24 cellular contexts compared by ENCODE assay signal in the genomic region with DNA sequence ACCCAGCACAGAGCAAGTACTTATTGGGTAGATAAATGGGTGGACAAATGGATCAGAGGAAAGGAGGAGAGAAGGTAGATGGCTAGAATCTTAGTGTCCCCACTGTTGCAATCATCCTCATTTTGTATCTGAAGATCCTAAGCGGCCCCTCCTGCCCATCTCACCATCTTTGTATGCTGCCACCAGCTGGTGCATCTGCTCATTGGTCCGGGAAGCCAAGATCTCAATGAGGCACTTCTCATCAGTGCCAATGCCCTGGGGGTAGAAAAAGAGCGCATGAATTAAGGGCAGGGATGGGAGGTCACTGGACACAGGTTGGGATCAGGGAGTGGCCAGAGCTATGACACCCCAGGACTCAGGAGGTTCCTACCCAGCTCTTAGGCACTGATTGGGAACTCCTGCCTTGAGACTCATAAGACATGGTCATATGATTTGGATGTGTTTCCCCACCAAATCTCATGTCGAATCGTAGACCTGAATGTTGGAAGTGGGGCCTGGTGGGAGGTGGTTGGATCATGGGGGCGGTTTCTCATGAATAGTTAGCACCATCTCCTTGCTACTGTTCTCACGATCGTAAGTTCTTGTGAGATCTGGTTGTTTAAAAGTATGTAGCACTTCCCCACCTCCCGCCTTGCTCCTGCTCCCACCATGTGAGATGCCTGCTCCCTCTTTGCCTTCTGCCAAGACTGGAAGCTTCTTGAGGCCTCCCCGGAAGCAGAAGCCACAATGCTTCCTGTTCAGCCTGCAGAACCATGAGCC. TPM values are rescaled to one million over a fixed set of nuclear protein-coding genes. Genes with fewer than 3 reads are reported as not detected.
DNase-seq lines count a peak whose midpoint lies in the region; ATAC-seq and TF ChIP-seq lines count a peak whose summit lies in the region.
"Had no signal": no experiment of that assay in that cellular context is flagged by ENCODE, and none has a peak within 500 bp of the region (broad histone marks: within the 10 kb centered on the region; RNA-seq: fewer than 3 reads in every experiment).

No MANE protein-coding gene starts in this region.

- no peaks in the 10 kb centered on the region for H3K36me3 ChIP-seq in OCI-LY1 (ENCODE audit: insufficient read depth, low read length)
- H3K36me3 ChIP-seq in thyroid gland = peaks cover 65 to 76% of the 10 kb centered on the region in 2 donors
- H3K36me3 ChIP-seq: uterus had no signal

- no peak overlapping the region for H3K4me3 Mint-ChIP-seq in activated T-cell treated with anti-CD3 and anti-CD28 coated beads, Interleukin-2, amount 50 U/mL, for 72 hours
- H3K4me3 Mint-ChIP-seq in activated T-cell treated with anti-CD3 and anti-CD28 coated beads, Interleukin-2, amount 50 U/mL, for 4 hours = no peak overlapping the region
- no peak overlapping the region for H3K4me3 Mint-ChIP-seq in stimulated activated naive CD8-positive, alpha-beta T cell treated with anti-CD3 and anti-CD28 coated beads, Interleukin-15, amount 100 ng/mL, for 72 hours

- no peak for TF ChIP-seq POLR2A in thyroid gland (IDR thresholded peaks at IDR 0.05)

- no peaks in the 10 kb centered on the region for H3K9me2 ChIP-seq in OCI-LY1 (ENCODE audit: low read depth, low read length)

- no peaks in the 10 kb centered on the region for H3K79me2 ChIP-seq in OCI-LY1 (ENCODE audit: insufficient read depth, low read length)
- H3K79me2 ChIP-seq: parathyroid adenoma had no signal

- H3K27me3 ChIP-seq in OCI-LY1 (ENCODE audit: insufficient read depth, low read length) (no peaks in the 10 kb centered on the region; the same call in 1 of the 2 replicates), thyroid gland (no peaks in the 10 kb centered on the region)
- H3K27me3 ChIP-seq: dorsolateral prefrontal cortex, hepatocyte, uterus had no signal

- no peak overlapping the region for H3K4me2 ChIP-seq in OCI-LY1 (ENCODE audit: low read length)
- H3K4me2 ChIP-seq: hepatocyte had no signal

- peaks cover 32% of the 10 kb centered on the region for H3K4me1 ChIP-seq in OCI-LY1 (ENCODE audit: insufficient read depth, low read length, severe bottlenecking)
- H3K4me1 ChIP-seq in thyroid gland = peaks cover 0 to 12% of the 10 kb centered on the region in 2 donors
- H3K4me1 ChIP-seq: parathyroid adenoma, uterus had no signal

- TF ChIP-seq CTCF in OCI-LY1 (IDR thresholded peaks at IDR 0.05; ENCODE audit: low read length) (peak; percentile 35; the same call in 1 of the 2 replicates), thyroid gland (IDR thresholded peaks at IDR 0.05) (no peak)

- H4K20me1 ChIP-seq in OCI-LY1 (ENCODE audit: insufficient read depth, low read length) = no peaks in the 10 kb centered on the region

- no peak overlapping the region for H3K4me3 ChIP-seq in OCI-LY1 (ENCODE audit: low read depth, low read length, poor library complexity, severe bottlenecking)
- H3K4me3 ChIP-seq in thyroid gland (replicated peaks in 1 of 3) = no peak overlapping the region
- H3K4me3 ChIP-seq: dorsolateral prefrontal cortex, GM23248, hepatocyte, uterus had no signal

- no peak overlapping the region for H3K9ac ChIP-seq in OCI-LY1 (ENCODE audit: low read length)
- H3K9ac ChIP-seq: GM23248, parathyroid adenoma had no signal

- H3K9me3 Mint-ChIP-seq in activated T-cell treated with anti-CD3 and anti-CD28 coated beads, Interleukin-2, amount 50 U/mL, for 72 hours = no peaks in the 10 kb centered on the region
- no peaks in the 10 kb centered on the region for H3K9me3 Mint-ChIP-seq in activated T-cell treated with anti-CD3 and anti-CD28 coated beads, Interleukin-2, amount 50 U/mL, for 4 hours
- no peaks in the 10 kb centered on the region for H3K9me3 Mint-ChIP-seq in stimulated activated naive CD8-positive, alpha-beta T cell treated with anti-CD3 and anti-CD28 coated beads, Interleukin-15, amount 100 ng/mL, for 72 hours

- H3K36me3 Mint-ChIP-seq in activated T-cell treated with anti-CD3 and anti-CD28 coated beads, Interleukin-2, amount 50 U/mL, for 72 hours (ENCODE audit: insufficient read depth in 2 of 2) = peaks cover 26 to 27% of the 10 kb centered on the region in 2 donors
- peaks cover 49% of the 10 kb centered on the region for H3K36me3 Mint-ChIP-seq in activated T-cell treated with anti-CD3 and anti-CD28 coated beads, Interleukin-2, amount 50 U/mL, for 4 hours (ENCODE audit: insufficient read depth)

- no peaks in the 10 kb centered on the region for H3F3A ChIP-seq in OCI-LY1 (ENCODE audit: insufficient read depth, low read length)

- H3K4me1 Mint-ChIP-seq in activated T-cell treated with anti-CD3 and anti-CD28 coated beads, Interleukin-2, amount 50 U/mL, for 72 hours (ENCODE audit: low read depth) = peaks cover 49% of the 10 kb centered on the region
- H3K4me1 Mint-ChIP-seq in activated T-cell treated with anti-CD3 and anti-CD28 coated beads, Interleukin-2, amount 50 U/mL, for 4 hours (ENCODE audit: low read depth) = peaks cover 82% of the 10 kb centered on the region
- H3K4me1 Mint-ChIP-seq in stimulated activated naive CD8-positive, alpha-beta T cell treated with anti-CD3 and anti-CD28 coated beads, Interleukin-15, amount 100 ng/mL, for 72 hours = peaks cover 88% of the 10 kb centered on the region

- H3K27ac Mint-ChIP-seq in activated T-cell treated with anti-CD3 and anti-CD28 coated beads, Interleukin-2, amount 50 U/mL, for 72 hours = peak overlapping the region; percentile 72
- peak overlapping the region; percentile 47 to 81 for H3K27ac Mint-ChIP-seq in stimulated activated naive CD8-positive, alpha-beta T cell treated with anti-CD3 and anti-CD28 coated beads, Interleukin-15, amount 100 ng/mL, for 72 hours

- H3K27ac ChIP-seq in OCI-LY1 (ENCODE audit: low read depth, low read length, poor library complexity, severe bottlenecking) = no peak overlapping the region
- no peak overlapping the region for H3K27ac ChIP-seq in thyroid gland
- H3K27ac ChIP-seq: epithelial cell of prostate, GM23248, hepatocyte, parathyroid adenoma, uterus had no signal

- no peak for ATAC-seq in activated T-cell treated with anti-CD3 and anti-CD28 coated beads, Interleukin-2, amount 50 U/mL, for 72 hours (replicated peaks in 1 of 2)
- no peak for ATAC-seq in activated T-cell treated with anti-CD3 and anti-CD28 coated beads, Interleukin-2, amount 50 U/mL, for 4 hours
- ATAC-seq in stimulated activated naive CD8-positive, alpha-beta T cell treated with anti-CD3 and anti-CD28 coated beads, Interleukin-15, amount 100 ng/mL, for 72 hours = no peak
- no peak for ATAC-seq in GM18858 (IDR thresholded peaks at IDR 0.05; ENCODE audit: unreplicated experiment)
- ATAC-seq: SK-N-SH treated with all-trans-retinoic acid at 6 μM for 48 hours had no signal

- intact Hi-C loops in thyroid gland (cut with DNase I) = loop anchor here (10.0 kb wide), 1 partner anchor 108 kb away; no protein-coding TSS in a partner anchor

- no peak overlapping the region for H2AFZ ChIP-seq in OCI-LY1 (ENCODE audit: low read length)
- H2AFZ ChIP-seq: GM23248, hepatocyte, parathyroid adenoma had no signal

- no peak for DNase-seq in activated T-cell treated with anti-CD3 and anti-CD28 coated beads, Interleukin-2, amount 50 U/mL, for 72 hours
- no peak for DNase-seq in activated T-cell treated with anti-CD3 and anti-CD28 coated beads, Interleukin-2, amount 50 U/mL, for 4 hours
- DNase-seq in cerebellum (ENCODE audit: low spot score) (peak; percentile 49), thyroid gland (no peak), SIG-M5 (lab: John Stamatoyannopoulos, UW) (no peak)
- no peak for DNase-seq in stimulated activated naive CD8-positive, alpha-beta T cell treated with anti-CD3 and anti-CD28 coated beads, Interleukin-15, amount 100 ng/mL, for 72 hours
- DNase-seq: ACHN; activated CD4-positive, alpha-beta T cell treated with anti-CD3 and anti-CD28 coated beads for 1 hour; activated T-cell treated with anti-CD3 and anti-CD28 coated beads, Interleukin-2, amount 50 U/mL, for 1 hour; DMS79; foreskin fibroblast; GM23248; mammary epithelial cell; NCI-H1105 treated with DMSO at 0.1 percent for 48 hours; NCI-H2081 treated with DMSO at 0.1 percent for 48 hours; RPMI8226; uterus had no signal

- H3K9me3 ChIP-seq in OCI-LY1 (ENCODE audit: low read length) (no peaks in the 10 kb centered on the region), thyroid gland (no peaks in the 10 kb centered on the region)
- H3K9me3 ChIP-seq: uterus had no signal

- WGBS in thyroid gland, 2 donors = 91% methylated on average over 10 of the region's 10 CpGs

- no peaks in the 10 kb centered on the region for H3K27me3 Mint-ChIP-seq in activated T-cell treated with anti-CD3 and anti-CD28 coated beads, Interleukin-2, amount 50 U/mL, for 72 hours (ENCODE audit: low read depth)
- no peaks in the 10 kb centered on the region for H3K27me3 Mint-ChIP-seq in activated T-cell treated with anti-CD3 and anti-CD28 coated beads, Interleukin-2, amount 50 U/mL, for 4 hours (ENCODE audit: low read depth)
- H3K27me3 Mint-ChIP-seq in stimulated activated naive CD8-positive, alpha-beta T cell treated with anti-CD3 and anti-CD28 coated beads, Interleukin-15, amount 100 ng/mL, for 72 hours = no peaks in the 10 kb centered on the region

RNA-seq across cellular contexts. Expression of a gene that starts 20.3 kb away (rescaled TPM):
- 100 to 1,000 TPM; 127 to 171 TPM for total RNA-seq in activated T-cell treated with anti-CD3 and anti-CD28 coated beads, Interleukin-2, amount 50 U/mL, for 72 hours
- 100 to 1,000 TPM; 102 to 156 (median 128) TPM for total RNA-seq in activated T-cell treated with anti-CD3 and anti-CD28 coated beads, Interleukin-2, amount 50 U/mL, for 4 hours
- 80.7 TPM for total RNA-seq in cerebellum
- total RNA-seq in thyroid gland = 100 to 1,000 TPM; 122 to 283 (median 180) TPM

RNA-seq across cellular contexts. Expression of a gene that starts 56.4 kb away (rescaled TPM):
- 100 to 1,000 TPM; 358 to 420 TPM for total RNA-seq in activated T-cell treated with anti-CD3 and anti-CD28 coated beads, Interleukin-2, amount 50 U/mL, for 72 hours
- total RNA-seq in activated T-cell treated with anti-CD3 and anti-CD28 coated beads, Interleukin-2, amount 50 U/mL, for 4 hours = 100 to 1,000 TPM; 199 to 329 (median 211) TPM
- total RNA-seq in cerebellum (18.3 TPM), thyroid gland (100 to 1,000 TPM in 1 of 4 donors, 10 to 100 TPM in 3; 74.4 to 115 (median 94.7) TPM)
